Comparison of ENCODE assay signal across 9 cellular contexts in the genomic region with DNA sequence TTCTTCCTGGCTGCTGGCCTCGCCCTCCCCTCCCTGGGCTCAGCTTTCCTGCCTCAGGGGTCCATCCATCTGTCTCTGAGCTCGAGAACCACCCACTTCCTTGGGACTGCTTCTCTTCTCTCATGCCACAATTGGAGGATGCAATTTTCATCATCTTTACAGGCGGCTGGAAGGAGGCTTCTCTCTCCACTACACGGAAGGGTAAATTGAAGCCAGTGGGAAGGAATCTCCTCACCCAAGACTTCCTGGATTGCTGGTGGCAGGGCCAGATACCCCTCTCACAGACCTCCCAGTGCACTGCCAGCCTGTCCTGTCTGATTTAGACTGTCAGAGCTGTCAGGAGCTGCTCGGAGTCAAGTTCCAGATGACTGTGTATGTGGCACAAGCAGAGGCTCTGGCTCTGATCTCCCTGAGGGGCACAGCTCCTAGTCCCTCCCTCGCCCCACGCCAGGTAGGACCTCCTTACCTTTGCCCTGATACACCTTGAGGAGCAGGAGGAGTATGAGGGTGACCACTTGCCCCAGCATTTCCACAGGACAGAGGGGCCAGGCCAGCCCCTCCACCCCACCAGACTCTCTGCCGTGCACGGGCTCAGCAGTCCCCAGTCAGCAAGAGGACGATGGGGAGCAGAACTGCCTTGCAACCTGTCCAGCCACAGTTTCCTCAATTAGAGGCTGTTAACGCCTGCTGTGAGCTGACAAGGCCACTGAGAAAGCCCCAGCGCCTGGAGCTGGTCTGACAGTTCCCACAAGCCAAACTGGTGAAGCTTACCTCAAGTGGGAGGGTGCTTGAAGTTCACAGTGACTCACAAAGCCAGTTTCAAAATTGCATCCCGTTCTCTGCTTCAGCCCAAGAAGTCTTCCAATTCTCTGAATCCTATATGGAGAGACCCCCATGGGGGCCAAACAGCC. TPM values are rescaled to one million over a fixed set of nuclear protein-coding genes. Genes with fewer than 3 reads are reported as not detected.
DNase-seq lines count a peak whose midpoint lies in the region; ATAC-seq, FAIRE-seq and TF ChIP-seq lines count a peak whose summit lies in the region.
"Had no signal": no experiment of that assay in that cellular context is flagged by ENCODE, and none has a peak within 500 bp of the region (broad histone marks: within the 10 kb centered on the region; RNA-seq: fewer than 3 reads in every experiment).

A gene with protein sequence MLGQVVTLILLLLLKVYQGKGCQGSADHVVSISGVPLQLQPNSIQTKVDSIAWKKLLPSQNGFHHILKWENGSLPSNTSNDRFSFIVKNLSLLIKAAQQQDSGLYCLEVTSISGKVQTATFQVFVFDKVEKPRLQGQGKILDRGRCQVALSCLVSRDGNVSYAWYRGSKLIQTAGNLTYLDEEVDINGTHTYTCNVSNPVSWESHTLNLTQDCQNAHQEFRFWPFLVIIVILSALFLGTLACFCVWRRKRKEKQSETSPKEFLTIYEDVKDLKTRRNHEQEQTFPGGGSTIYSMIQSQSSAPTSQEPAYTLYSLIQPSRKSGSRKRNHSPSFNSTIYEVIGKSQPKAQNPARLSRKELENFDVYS (minus strand): TSS at position 737 of the 911 bp plus-strand sequence. CDS start 210 bp downstream, at position 527.

- intact Hi-C loops in adrenal gland (cut with DNase I) = no loop called here

- TF ChIP-seq CTCF in Peyer's patch (IDR thresholded peaks at IDR 0.05) (no peak), adrenal gland (IDR thresholded peaks at IDR 0.05) (no peak)

- no peaks in the 10 kb centered on the region for H3K36me3 ChIP-seq in Peyer's patch
- no peaks in the 10 kb centered on the region for H3K36me3 ChIP-seq in adrenal gland (replicated peaks in 1 of 2)

- H3K27me3 ChIP-seq in Peyer's patch (no peaks in the 10 kb centered on the region), adrenal gland (peaks cover 3% of the 10 kb centered on the region)

- H3K9me3 ChIP-seq in Peyer's patch = no peaks in the 10 kb centered on the region
- no peaks in the 10 kb centered on the region for H3K9me3 ChIP-seq in adrenal gland (replicated peaks in 1 of 3)

- no peak for FAIRE-seq in RCC 7860 (lab: Jason Lieb, UNC)

- peak within 1 kb of the TSS in 2 of 4 donors; percentile 15 to 31 for H3K4me3 ChIP-seq in Peyer's patch
- H3K4me3 ChIP-seq in adrenal gland = no peak within 1 kb of the TSS

- peak within 1 kb of the TSS in 3 of 4 donors; percentile 50 to 57 (median 53) for H3K27ac ChIP-seq in Peyer's patch
- H3K27ac ChIP-seq in adrenal gland = peak within 1 kb of the TSS in 1 of 5 donors; percentile 29

- peak; percentile 55 for ATAC-seq in GM18499 (IDR thresholded peaks at IDR 0.05; ENCODE audit: insufficient read depth, unreplicated experiment)
- peak; percentile 79 for ATAC-seq in HG02678 (IDR thresholded peaks at IDR 0.05; ENCODE audit: unreplicated experiment)

- no peak for TF ChIP-seq POLR2A in Peyer's patch (IDR thresholded peaks at IDR 0.05)
- TF ChIP-seq POLR2A in adrenal gland (IDR thresholded peaks at IDR 0.05) = no peak

- peaks cover 0 to 14% (median 3%) of the 10 kb centered on the region in 4 donors for H3K4me1 ChIP-seq in Peyer's patch
- H3K4me1 ChIP-seq in adrenal gland (replicated peaks in 1 of 2) = no peaks in the 10 kb centered on the region

- 45 to 54% (median 50%) methylated on average over 6 to 13 of the region's 13 CpGs for WGBS in adrenal gland, 4 donors

- DNase-seq in Peyer's patch = peak in 2 of 3 donors; percentile 35 to 78
- peak in 4 of 7 donors; percentile 17 to 58 (median 24) for DNase-seq in adrenal gland
- peak; percentile 55 for DNase-seq in pons (ENCODE audit: low spot score)
- DNase-seq in NCI-H2171 treated with DMSO at 0.1 percent for 48 hours (lab: John Stamatoyannopoulos, UW) = no peak
- no peak for DNase-seq in RCC 7860 (ENCODE audit: low spot score)
- DNase-seq in T1000 (lab: John Stamatoyannopoulos, UW) = no peak

RNA-seq across cellular contexts. Expression of the gene that starts here (rescaled TPM):
- total RNA-seq in Peyer's patch (1 to 10 TPM in 2 of 4 donors, under 1 TPM in 1, not detected in 1; 0.80 to 2.8 (median 1.3) TPM), adrenal gland (1 to 10 TPM in 1 of 8 donors, under 1 TPM in 6, not detected in 1; 0.15 to 1.4 (median 0.36) TPM)
- polyA plus RNA-seq in adrenal gland = under 1 TPM; 0.17 to 0.88 (median 0.22) TPM
- total RNA-seq: epithelial cell of proximal tubule had no signal

Comparison
In these comparisons a context has a peak if more than half of its experiments do, and no peak if none do; other contexts are left out.
1. DNase-seq: peak in Peyer's patch (2 of 3), adrenal gland (4 of 7) and pons (single experiment); none in NCI-H2171 treated with DMSO at 0.1 percent for 48 hours (single experiment), RCC 7860 (single experiment) and T1000 (single experiment).